In the genomic region with DNA sequence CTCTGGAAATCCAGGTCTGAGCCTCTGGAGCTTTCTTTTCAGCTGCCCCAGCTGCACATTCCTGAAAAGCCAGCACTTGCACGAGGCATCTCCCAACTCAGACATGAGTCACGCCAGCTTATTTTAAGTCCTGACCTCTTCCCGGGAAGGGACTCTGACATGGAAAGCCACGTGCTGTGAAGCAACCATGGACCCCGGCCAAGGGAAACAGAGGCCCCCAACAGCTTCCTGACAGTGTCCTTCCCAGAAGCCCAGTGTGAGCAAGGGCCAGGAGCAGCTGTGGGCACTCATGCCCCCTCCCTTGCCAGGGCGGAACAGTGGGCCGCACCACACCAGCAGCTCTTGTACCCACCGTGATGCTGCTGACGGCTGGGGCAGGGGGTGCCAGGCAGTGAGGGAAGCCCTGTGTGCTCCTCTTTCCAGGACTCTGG, we compare ENCODE assay signal across 10 cellular contexts.
DNase-seq lines count a peak whose midpoint lies in the region; ATAC-seq and TF ChIP-seq lines count a peak whose summit lies in the region.
"Had no signal": no experiment of that assay in that cellular context is flagged by ENCODE, and none has a peak within 500 bp of the region (broad histone marks: within the 10 kb centered on the region; RNA-seq: fewer than 3 reads in every experiment).

No MANE protein-coding gene starts in this region.

- H3K9me3 ChIP-seq in body of pancreas, result no peaks in the 10 kb centered on the region
- H3K9me3 ChIP-seq: tibial nerve had no signal

- CTCF ChIA-PET in activated CD4-positive, alpha-beta T cell treated with anti-CD3 and anti-CD28 coated beads, Interleukin-2, amount 10 ng/mL, durations not matched to agents 7 days and 5 days (lab: Charles Lee), result no interaction called here

- POLR2A ChIA-PET in activated CD4-positive, alpha-beta T cell treated with anti-CD3 and anti-CD28 coated beads, Interleukin-2, amount 10 ng/mL, durations not matched to agents 7 days and 5 days (lab: Charles Lee), result no interaction called here

- no peaks in the 10 kb centered on the region for H3K9me3 Mint-ChIP-seq in activated CD4-positive, alpha-beta T cell treated with anti-CD3 and anti-CD28 coated beads, Interleukin-2, amount 10 ng/mL, durations not matched to agents 7 days and 5 days
- H3K9me3 Mint-ChIP-seq in stimulated activated effector memory CD8-positive, alpha-beta T cell treated with anti-CD3 and anti-CD28 coated beads, Interleukin-12 subunit alpha, Interleukin-12 subunit beta, amount 100 ng/mL, for 72 hours, result no peaks in the 10 kb centered on the region

- ATAC-seq in body of pancreas, result peak; percentile 50
- ATAC-seq in left ventricle myocardium superior, result peak; percentile 97
- ATAC-seq in GM19397 (IDR thresholded peaks at IDR 0.05; ENCODE audit: unreplicated experiment), result no peak
- no peak for ATAC-seq in stimulated activated effector memory CD8-positive, alpha-beta T cell treated with anti-CD3 and anti-CD28 coated beads, Interleukin-12 subunit alpha, Interleukin-12 subunit beta, amount 100 ng/mL, for 72 hours

- no peak overlapping the region for H3K27ac ChIP-seq in body of pancreas
- H3K27ac ChIP-seq: tibial nerve had no signal

- no peak overlapping the region for H3K27ac Mint-ChIP-seq in activated CD4-positive, alpha-beta T cell treated with anti-CD3 and anti-CD28 coated beads, Interleukin-2, amount 10 ng/mL, durations not matched to agents 7 days and 5 days
- H3K27ac Mint-ChIP-seq in stimulated activated effector memory CD8-positive, alpha-beta T cell treated with anti-CD3 and anti-CD28 coated beads, Interleukin-12 subunit alpha, Interleukin-12 subunit beta, amount 100 ng/mL, for 72 hours, result no peak overlapping the region

- no peak for TF ChIP-seq POLR2A in body of pancreas (IDR thresholded peaks at IDR 0.05)

- no peaks in the 10 kb centered on the region for H3K4me1 Mint-ChIP-seq in activated CD4-positive, alpha-beta T cell treated with anti-CD3 and anti-CD28 coated beads, Interleukin-2, amount 10 ng/mL, durations not matched to agents 7 days and 5 days
- no peaks in the 10 kb centered on the region for H3K4me1 Mint-ChIP-seq in stimulated activated effector memory CD8-positive, alpha-beta T cell treated with anti-CD3 and anti-CD28 coated beads, Interleukin-12 subunit alpha, Interleukin-12 subunit beta, amount 100 ng/mL, for 72 hours

- H3K4me1 ChIP-seq in body of pancreas, result no peaks in the 10 kb centered on the region

- intact Hi-C loops in body of pancreas (cut with DNase I), result no loop called here
- intact Hi-C loops in left ventricle myocardium superior (cut with micrococcal nuclease), result no loop called here

- TF ChIP-seq CTCF in body of pancreas (IDR thresholded peaks at IDR 0.05) (no peak), retinal pigment epithelial cell (conservative IDR thresholded peaks at IDR 0.05; ENCODE audit: low read depth, low read length) (no peak)

- H3K36me3 ChIP-seq in body of pancreas (replicated peaks in 1 of 2; ENCODE audit: insufficient read depth in 1 of 2, low read depth in 2 of 2), result no peaks in the 10 kb centered on the region
- H3K36me3 ChIP-seq: tibial nerve had no signal

- no peaks in the 10 kb centered on the region for H3K27me3 Mint-ChIP-seq in activated CD4-positive, alpha-beta T cell treated with anti-CD3 and anti-CD28 coated beads, Interleukin-2, amount 10 ng/mL, durations not matched to agents 7 days and 5 days

- no peak overlapping the region for H3K4me3 Mint-ChIP-seq in activated CD4-positive, alpha-beta T cell treated with anti-CD3 and anti-CD28 coated beads, Interleukin-2, amount 10 ng/mL, durations not matched to agents 7 days and 5 days
- H3K4me3 Mint-ChIP-seq in stimulated activated effector memory CD8-positive, alpha-beta T cell treated with anti-CD3 and anti-CD28 coated beads, Interleukin-12 subunit alpha, Interleukin-12 subunit beta, amount 100 ng/mL, for 72 hours, result no peak overlapping the region

- 47 to 80% methylated on average over 1 to 9 of the region's 9 CpGs for WGBS in body of pancreas, 2 donors

- DNase-seq in GM04503 (ENCODE audit: low read depth), result peak; percentile 69
- peak; percentile 19 to 55 (median 39) for DNase-seq in body of pancreas
- DNase-seq in left ventricle myocardium superior, result peak; percentile 85
- peak; percentile 97 for DNase-seq in retinal pigment epithelial cell (ENCODE audit: low read depth)
- no peak for DNase-seq in activated CD4-positive, alpha-beta T cell treated with anti-CD3 and anti-CD28 coated beads, Interleukin-2, amount 10 ng/mL, durations not matched to agents 7 days and 5 days
- DNase-seq in stimulated activated effector memory CD8-positive, alpha-beta T cell treated with anti-CD3 and anti-CD28 coated beads, Interleukin-12 subunit alpha, Interleukin-12 subunit beta, amount 100 ng/mL, for 72 hours (ENCODE audit: low spot score in 2 of 2), result no peak
- no peak for DNase-seq in stimulated activated naive CD4-positive, alpha-beta T cell (lab: John Stamatoyannopoulos, UW)
- DNase-seq: H7 had no signal

- no peaks in the 10 kb centered on the region for H3K27me3 ChIP-seq in body of pancreas
- H3K27me3 ChIP-seq: tibial nerve had no signal

- no peaks in the 10 kb centered on the region for H3K36me3 Mint-ChIP-seq in activated CD4-positive, alpha-beta T cell treated with anti-CD3 and anti-CD28 coated beads, Interleukin-2, amount 10 ng/mL, durations not matched to agents 7 days and 5 days (ENCODE audit: low read depth)
- no peaks in the 10 kb centered on the region for H3K36me3 Mint-ChIP-seq in stimulated activated effector memory CD8-positive, alpha-beta T cell treated with anti-CD3 and anti-CD28 coated beads, Interleukin-12 subunit alpha, Interleukin-12 subunit beta, amount 100 ng/mL, for 72 hours

- no peak overlapping the region for H3K4me3 ChIP-seq in body of pancreas
- H3K4me3 ChIP-seq in retinal pigment epithelial cell (ENCODE audit: low read length), result no peak overlapping the region
- H3K4me3 ChIP-seq: tibial nerve had no signal

Comparison
In these comparisons a context has a peak if more than half of its experiments do, and no peak if none do; other contexts are left out.
1. DNase-seq: peak in GM04503 (single experiment), body of pancreas (4 of 4), left ventricle myocardium superior (single experiment) and retinal pigment epithelial cell (single experiment); none in activated CD4-positive, alpha-beta T cell treated with anti-CD3 and anti-CD28 coated beads, Interleukin-2, amount 10 ng/mL, durations not matched to agents 7 days and 5 days (single experiment), stimulated activated effector memory CD8-positive, alpha-beta T cell treated with anti-CD3 and anti-CD28 coated beads, Interleukin-12 subunit alpha, Interleukin-12 subunit beta, amount 100 ng/mL, for 72 hours (0 of 2) and stimulated activated naive CD4-positive, alpha-beta T cell (0 of 6).
2. ATAC-seq: peak in body of pancreas (single experiment) and left ventricle myocardium superior (single experiment); none in GM19397 (single experiment) and stimulated activated effector memory CD8-positive, alpha-beta T cell treated with anti-CD3 and anti-CD28 coated beads, Interleukin-12 subunit alpha, Interleukin-12 subunit beta, amount 100 ng/mL, for 72 hours (single experiment).